Comparison of ENCODE assay signal across 33 cellular contexts in genomic region chr15:52922871-52923270, GRCh38.
"Had no signal": no experiment of that assay in that cellular context is flagged by ENCODE, and none has a peak within 500 bp of the region (broad histone marks: within the 10 kb centered on the region; RNA-seq: fewer than 3 reads in every experiment).

No MANE protein-coding gene starts in this region.

- DNase-seq: activated B cell treated with CpG ODN at 0.5 μM for 24 hours; activated CD4-positive, alpha-beta memory T cell treated with anti-CD3 and anti-CD28 coated beads for 36 hours; activated CD4-positive, alpha-beta T cell treated with anti-CD3 and anti-CD28 coated beads for 4 hours; activated CD4-positive, alpha-beta T cell treated with anti-CD3 and anti-CD28 coated beads, Interleukin-2, amount 10 ng/mL, durations not matched to agents 7 days and 5 days; activated CD4-positive, CD25-positive, alpha-beta regulatory T cell treated with anti-CD3 and anti-CD28 coated beads, Interleukin-2, amount 50 U/mL, for 72 hours; activated CD8-positive, alpha-beta memory T cell treated with anti-CD3 and anti-CD28 coated beads, Interleukin-2, amount 50 U/mL, for 4 hours; activated CD8-positive, alpha-beta T cell treated with anti-CD3 and anti-CD28 coated beads for 36 hours; activated effector memory CD4-positive, alpha-beta T cell treated with anti-CD3 and anti-CD28 coated beads, Interleukin-2, amount 50 U/mL, for 16 hours; activated gamma-delta T cell treated with Interleukin-2 at 50 U/mL for 16 hours; activated naive CD4-positive, alpha-beta T cell; activated naive CD4-positive, alpha-beta T cell treated with anti-CD3 and anti-CD28 coated beads for 36 hours; activated naive CD4-positive, alpha-beta T cell treated with anti-CD3 and anti-CD28 coated beads, Interleukin-2, amount 50 U/mL, for 16 hours; activated naive CD8-positive, alpha-beta T cell treated with anti-CD3 and anti-CD28 coated beads for 36 hours; activated T-cell treated with anti-CD3 and anti-CD28 coated beads for 4 hours; activated T-cell treated with anti-CD3 and anti-CD28 coated beads, Interleukin-2, amount 50 U/mL, for 1 hour; activated T-cell treated with anti-CD3 and anti-CD28 coated beads, Interleukin-2, amount 50 U/mL, for 4 hours; activated T-cell treated with anti-CD3 and anti-CD28 coated beads, Interleukin-2, amount 50 U/mL, for 72 hours; adrenal gland; amniotic stem cell; aorta; body of pancreas; brain microvascular endothelial cell; central memory CD4-positive, alpha-beta T cell; T-helper 1 cell; T-helper 2 cell; T-helper 9 cell had no signal

- H3K9me3 Mint-ChIP-seq: activated CD4-positive, alpha-beta memory T cell treated with anti-CD3 and anti-CD28 coated beads for 36 hours; activated CD4-positive, alpha-beta T cell treated with anti-CD3 and anti-CD28 coated beads, Interleukin-2, amount 10 ng/mL, durations not matched to agents 7 days and 5 days; activated CD8-positive, alpha-beta T cell treated with anti-CD3 and anti-CD28 coated beads for 36 hours; activated naive CD4-positive, alpha-beta T cell treated with anti-CD3 and anti-CD28 coated beads, Interleukin-2, amount 50 U/mL, for 72 hours; activated naive CD8-positive, alpha-beta T cell treated with anti-CD3 and anti-CD28 coated beads for 36 hours; activated T-cell treated with anti-CD3 and anti-CD28 coated beads, Interleukin-2, amount 50 U/mL, for 4 hours; activated T-cell treated with anti-CD3 and anti-CD28 coated beads, Interleukin-2, amount 50 U/mL, for 72 hours; activated T-helper 1 cell treated with anti-CD3 and anti-CD28 coated beads, Interleukin-12 subunit alpha, Interleukin-12 subunit beta, Interleukin-2, Interleukin-4 antibody, amounts not matched to agents 30 ng/mL and 10 ng/mL and 1 ng/mL, durations not matched to agents 14 hours and 24 hours and 36 hours; activated T-helper 17 cell treated with anti-CD3 and anti-CD28 coated beads, Interleukin-2, amount 50 U/mL, for 72 hours; T-helper 1 cell treated with Interleukin-12 subunit alpha and Interleukin-12 subunit beta and Interleukin-4 antibody, amounts not matched to agents 30 μg/mL and 1 μg/mL, for 36 hours; T-helper 2 cell treated with Interferon-gamma antibody and Interleukin-4, amounts not matched to agents 5 μg/mL and 100 μg/mL, for 36 hours had no signal

- H3K27ac ChIP-seq: adrenal gland, body of pancreas, brain microvascular endothelial cell, breast epithelium, VCaP had no signal

- H3K36me3 ChIP-seq: adrenal gland, brain microvascular endothelial cell, breast epithelium had no signal

- H3K27me3 ChIP-seq: adrenal gland, body of pancreas, brain microvascular endothelial cell, breast epithelium had no signal

- H3K9me3 ChIP-seq: adrenal gland, body of pancreas had no signal

- H3K4me3 Mint-ChIP-seq: activated B cell treated with CpG ODN at 0.5 μM for 24 hours; activated CD4-positive, alpha-beta memory T cell treated with anti-CD3 and anti-CD28 coated beads for 36 hours; activated CD4-positive, alpha-beta T cell treated with anti-CD3 and anti-CD28 coated beads, Interleukin-2, amount 10 ng/mL, durations not matched to agents 7 days and 5 days; activated CD8-positive, alpha-beta T cell treated with anti-CD3 and anti-CD28 coated beads for 36 hours; activated naive CD4-positive, alpha-beta T cell treated with anti-CD3 and anti-CD28 coated beads for 36 hours; activated naive CD8-positive, alpha-beta T cell treated with anti-CD3 and anti-CD28 coated beads for 36 hours; activated T-cell treated with anti-CD3 and anti-CD28 coated beads, Interleukin-2, amount 50 U/mL, for 4 hours; activated T-cell treated with anti-CD3 and anti-CD28 coated beads, Interleukin-2, amount 50 U/mL, for 72 hours; activated T-helper 1 cell treated with anti-CD3 and anti-CD28 coated beads, Interleukin-12 subunit alpha, Interleukin-12 subunit beta, Interleukin-2, Interleukin-4 antibody, amounts not matched to agents 30 ng/mL and 10 ng/mL and 1 ng/mL, durations not matched to agents 14 hours and 24 hours and 36 hours; activated T-helper 17 cell treated with anti-CD3 and anti-CD28 coated beads, Interleukin-2, amount 50 U/mL, for 72 hours; T-helper 1 cell treated with Interleukin-12 subunit alpha and Interleukin-12 subunit beta and Interleukin-4 antibody, amounts not matched to agents 30 μg/mL and 1 μg/mL, for 36 hours; T-helper 2 cell treated with Interferon-gamma antibody and Interleukin-4, amounts not matched to agents 5 μg/mL and 100 μg/mL, for 36 hours had no signal

- H3K4me1 Mint-ChIP-seq: activated B cell treated with CpG ODN at 0.5 μM for 24 hours; activated CD4-positive, alpha-beta T cell treated with anti-CD3 and anti-CD28 coated beads, Interleukin-2, amount 10 ng/mL, durations not matched to agents 7 days and 5 days; activated naive CD8-positive, alpha-beta T cell treated with anti-CD3 and anti-CD28 coated beads for 36 hours; activated T-helper 17 cell treated with anti-CD3 and anti-CD28 coated beads, Interleukin-2, amount 50 U/mL, for 72 hours had no signal

- H3K36me3 Mint-ChIP-seq: activated CD4-positive, alpha-beta memory T cell treated with anti-CD3 and anti-CD28 coated beads for 36 hours; activated naive CD4-positive, alpha-beta T cell treated with anti-CD3 and anti-CD28 coated beads, Interleukin-2, amount 50 U/mL, for 72 hours; activated naive CD8-positive, alpha-beta T cell treated with anti-CD3 and anti-CD28 coated beads for 36 hours had no signal

- ATAC-seq: activated CD8-positive, alpha-beta T cell treated with anti-CD3 and anti-CD28 coated beads for 36 hours; activated naive CD4-positive, alpha-beta T cell treated with anti-CD3 and anti-CD28 coated beads, Interleukin-2, amount 50 U/mL, for 72 hours; activated T-cell treated with anti-CD3 and anti-CD28 coated beads, Interleukin-2, amount 50 U/mL, for 4 hours; activated T-cell treated with anti-CD3 and anti-CD28 coated beads, Interleukin-2, amount 50 U/mL, for 72 hours; activated T-helper 17 cell treated with anti-CD3 and anti-CD28 coated beads, Interleukin-2, amount 50 U/mL, for 72 hours; body of pancreas had no signal

- H3K4me1 ChIP-seq: adrenal gland, breast epithelium had no signal

- H3K4me3 ChIP-seq: adrenal gland, body of pancreas, breast epithelium had no signal

- H3K27ac Mint-ChIP-seq: activated CD4-positive, alpha-beta memory T cell treated with anti-CD3 and anti-CD28 coated beads for 36 hours; activated CD4-positive, alpha-beta T cell treated with anti-CD3 and anti-CD28 coated beads, Interleukin-2, amount 10 ng/mL, durations not matched to agents 7 days and 5 days; activated CD8-positive, alpha-beta T cell treated with anti-CD3 and anti-CD28 coated beads for 36 hours; activated naive CD4-positive, alpha-beta T cell treated with anti-CD3 and anti-CD28 coated beads for 36 hours; activated naive CD4-positive, alpha-beta T cell treated with anti-CD3 and anti-CD28 coated beads, Interleukin-2, amount 50 U/mL, for 72 hours; activated naive CD8-positive, alpha-beta T cell treated with anti-CD3 and anti-CD28 coated beads for 36 hours; activated T-cell treated with anti-CD3 and anti-CD28 coated beads, Interleukin-2, amount 50 U/mL, for 72 hours; activated T-helper 1 cell treated with anti-CD3 and anti-CD28 coated beads, Interleukin-12 subunit alpha, Interleukin-12 subunit beta, Interleukin-2, Interleukin-4 antibody, amounts not matched to agents 30 ng/mL and 10 ng/mL and 1 ng/mL, durations not matched to agents 14 hours and 24 hours and 36 hours; activated T-helper 17 cell treated with anti-CD3 and anti-CD28 coated beads, Interleukin-2, amount 50 U/mL, for 72 hours; T-helper 1 cell treated with Interleukin-12 subunit alpha and Interleukin-12 subunit beta and Interleukin-4 antibody, amounts not matched to agents 30 μg/mL and 1 μg/mL, for 36 hours; T-helper 2 cell treated with Interferon-gamma antibody and Interleukin-4, amounts not matched to agents 5 μg/mL and 100 μg/mL, for 36 hours had no signal
